29 cellular contexts compared by ENCODE assay signal in the genomic region with DNA sequence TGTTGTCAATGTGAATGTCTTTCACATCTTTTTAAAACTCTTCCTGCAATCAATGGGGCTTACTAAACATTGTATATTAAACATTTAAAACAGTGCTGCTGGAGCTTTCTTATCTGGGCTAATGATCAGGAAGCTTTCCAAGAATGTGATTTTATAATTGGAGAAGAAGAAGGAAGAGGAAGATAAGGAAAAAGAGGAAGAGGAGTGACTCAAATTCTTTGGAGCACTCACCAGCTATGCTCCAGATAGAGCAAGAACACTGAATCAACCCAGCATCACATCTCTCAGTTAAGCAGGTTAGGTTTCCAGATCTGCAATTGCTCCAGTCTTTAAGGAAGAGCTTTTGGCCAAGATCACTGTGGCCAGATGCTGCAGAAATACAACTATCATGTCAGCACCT. TPM values are rescaled to one million over a fixed set of nuclear protein-coding genes. Genes with fewer than 3 reads are reported as not detected.
DNase-seq lines count a peak whose midpoint lies in the region; ATAC-seq, FAIRE-seq and TF ChIP-seq lines count a peak whose summit lies in the region.
"Had no signal": no experiment of that assay in that cellular context is flagged by ENCODE, and none has a peak within 500 bp of the region (broad histone marks: within the 10 kb centered on the region; RNA-seq: fewer than 3 reads in every experiment).

No MANE protein-coding gene starts in this region.

- H3K27ac ChIP-seq in K562 (ENCODE audit: extremely low read depth, low read depth, low read length) (no peak overlapping the region), keratinocyte (ENCODE audit: control insufficient read depth, insufficient read depth, low read length) (no peak overlapping the region)
- H3K27ac ChIP-seq: BLaER1 had no signal

- ATAC-seq in K562 (no peak), GM21786 (IDR thresholded peaks at IDR 0.05; ENCODE audit: unreplicated experiment) (no peak), HG03175 (IDR thresholded peaks at IDR 0.05; ENCODE audit: unreplicated experiment) (no peak)
- ATAC-seq: GM12878 had no signal

- TF ChIP-seq POLR2A in K562 (conservative IDR thresholded peaks at IDR 0.05): no peak

- H3K4me2 ChIP-seq in K562 (ENCODE audit: insufficient read depth, low read length) (no peak overlapping the region), keratinocyte (ENCODE audit: control insufficient read depth, extremely low read depth, insufficient read depth, low read depth, low read length) (no peak overlapping the region)
- H3K4me2 ChIP-seq: BLaER1 had no signal

- H3K4me1 ChIP-seq in K562 (replicated peaks in 1 of 2; ENCODE audit: control insufficient read depth in 2 of 2, insufficient read depth in 2 of 2, low read length in 2 of 2) (no peaks in the 10 kb centered on the region; a peak in 1 of 5 replicates), keratinocyte (ENCODE audit: control insufficient read depth, extremely low read depth, insufficient read depth, low read length) (peaks cover 30% of the 10 kb centered on the region)
- H3K4me1 ChIP-seq: BE2C had no signal

- H3K27me3 ChIP-seq in K562 (ENCODE audit: control insufficient read depth in 2 of 2, insufficient read depth in 2 of 2, low read length in 2 of 2) (no peaks in the 10 kb centered on the region), keratinocyte (ENCODE audit: control insufficient read depth, extremely low read depth, insufficient read depth, low read length) (no peaks in the 10 kb centered on the region)
- H3K27me3 ChIP-seq: BE2C, BLaER1 had no signal

- H3K4me3 ChIP-seq in K562: no peak overlapping the region
- no peak overlapping the region for H3K4me3 ChIP-seq in keratinocyte (ENCODE audit: control insufficient read depth in 2 of 3, extremely low read depth in 1 of 3, insufficient read depth in 2 of 3, low read depth in 1 of 3, low read length in 3 of 3)
- H3K4me3 ChIP-seq: BLaER1, GM12878 had no signal

- H3K9me1 ChIP-seq in K562 (ENCODE audit: control insufficient read depth, insufficient read depth, low read length) (no peaks in the 10 kb centered on the region), keratinocyte (ENCODE audit: control insufficient read depth, extremely low read depth, insufficient read depth, low read length) (no peaks in the 10 kb centered on the region)

- CTCF ChIA-PET in K562 (lab: Yijun Ruan, JAX; ENCODE audit: low intra/inter-chr PET ratio): no interaction called here

- in situ Hi-C loops in K562 (cut with MboI): no loop called here

- no peaks in the 10 kb centered on the region for H3K79me2 ChIP-seq in K562 (ENCODE audit: control insufficient read depth, insufficient read depth, low read length)
- no peaks in the 10 kb centered on the region for H3K79me2 ChIP-seq in keratinocyte (ENCODE audit: control insufficient read depth, insufficient read depth, low read length)

- no peak for TF ChIP-seq RAD21 in K562 (CRISPR knock-in tag; conservative IDR thresholded peaks at IDR 0.05 in 1 of 2, IDR thresholded peaks at IDR 0.05 in 1 of 2)

- no peak for TF ChIP-seq EP300 in K562 (IDR thresholded peaks at IDR 0.05; ENCODE audit: low read length)

- DNase-seq in K562 (ENCODE audit: extremely low read depth in 1 of 4, low spot score in 3 of 4) (no peak), keratinocyte (ENCODE audit: low read depth, low spot score) (no peak)
- DNase-seq: 8988T; ACHN; BE2C; C1 segment of cervical spinal cord; CD4-positive, alpha-beta memory T cell; CD4-positive, CD25-positive, alpha-beta regulatory T cell; CD8-positive, alpha-beta memory T cell; COR-L47; DMS 273 treated with DMSO at 0.1 percent for 48 hours; DMS153; DMS53; DMS79; DND-41; EL; GDM1 had no signal

- FAIRE-seq in K562 (lab: Jason Lieb, UNC) (no peak), keratinocyte (lab: Jason Lieb, UNC) (peak; percentile 62)
- FAIRE-seq: A204.1, GM12878, GM12892, GM18507 had no signal

- POLR2A ChIA-PET in K562 (lab: Yijun Ruan, JAX): interaction anchor here (0.6 kb wide), 1 partner anchor 9 kb away, joined by 3 read pairs; no protein-coding TSS in a partner anchor

- no peaks in the 10 kb centered on the region for H4K20me1 ChIP-seq in K562 (replicated peaks; ENCODE audit: control insufficient read depth, insufficient read depth, low read length)
- H4K20me1 ChIP-seq in keratinocyte (ENCODE audit: control insufficient read depth, extremely low read depth, insufficient read depth, low read length): no peaks in the 10 kb centered on the region
- H4K20me1 ChIP-seq: BLaER1 had no signal

- H2AFZ ChIP-seq in K562 (ENCODE audit: low read depth, low read length): no peak overlapping the region
- no peak overlapping the region for H2AFZ ChIP-seq in keratinocyte (ENCODE audit: control insufficient read depth, low read length)

- H3K9ac ChIP-seq in K562 (ENCODE audit: insufficient read depth in 1 of 2, low read depth in 2 of 2, low read length in 2 of 2) (no peak overlapping the region), keratinocyte (ENCODE audit: control insufficient read depth, extremely low read depth, insufficient read depth, low read length) (no peak overlapping the region)
- H3K9ac ChIP-seq: BLaER1 had no signal

- no TSS peak for BruUV-seq in K562 (replicated peaks; lab: Mats Ljungman, UMichigan)

- intact Hi-C loops in K562 (cut with micrococcal nuclease): no loop called here

- TF ChIP-seq CTCF in K562 (IDR thresholded peaks at IDR 0.05 in 2 of 3, conservative IDR thresholded peaks at IDR 0.05 in 1 of 3; ENCODE audit: insufficient read depth in 2 of 3, low read depth in 1 of 3, low read length in 3 of 3) (no peak), keratinocyte (optimal IDR thresholded peaks at IDR 0.05 in 1 of 3, IDR thresholded peaks at IDR 0.05 in 1 of 3, conservative IDR thresholded peaks at IDR 0.05 in 1 of 3; ENCODE audit: extremely low read depth in 1 of 3, insufficient read depth in 2 of 3, low read length in 3 of 3) (no peak)

- H3K9me3 ChIP-seq in K562 (replicated peaks; ENCODE audit: control insufficient read depth, insufficient read depth, low read depth, low read length) (no peaks in the 10 kb centered on the region), keratinocyte (ENCODE audit: control insufficient read depth, low read depth, low read length) (no peaks in the 10 kb centered on the region)
- H3K9me3 ChIP-seq: BE2C had no signal

- dilution Hi-C loops in keratinocyte (cut with MboI; ENCODE audit: extremely low pct_ligation_motif_present, low sequenced_read_pairs): no loop called here

- H3K36me3 ChIP-seq in K562 (ENCODE audit: control insufficient read depth, insufficient read depth, low read length): no peaks in the 10 kb centered on the region
- H3K36me3 ChIP-seq in keratinocyte (ENCODE audit: control insufficient read depth in 2 of 2, extremely low read depth in 1 of 2, insufficient read depth in 2 of 2, low read length in 2 of 2): no peaks in the 10 kb centered on the region
- H3K36me3 ChIP-seq: BE2C, BLaER1 had no signal

RNA-seq across cellular contexts. Expression of a gene that starts 1.4 kb away (rescaled TPM):
- not detected in 2 replicates for total RNA-seq in K562 (2011; cell fraction: chromatin; rRNA removed; ENCODE audit: low replicate concordance)
- total RNA-seq in K562 (2011; cell fraction: nucleolus; rRNA removed): not detected in 2 replicates
- not detected in 2 replicates for total RNA-seq in K562 (2011; cell fraction: nucleoplasm; rRNA removed)
- total RNA-seq in K562 (2014; rRNA removed) (not detected in 2 replicates), K562 (2014; rRNA removed; fragmentation: Illumina TruSeq; extraction: Trizol) (not detected in 2 replicates), K562 (2015; rRNA removed; fragmentation: Illumina TruSeq; extraction: Trizol) (not detected in 2 replicates), K562 (2021) (not detected in 2 replicates)
- polyA plus RNA-seq in K562 (2011; rRNA removed) (not detected in 2 replicates), K562 (2014; fragmentation: Illumina TruSeq; extraction: Trizol) (not detected in 2 replicates), K562 (2014; fragmentation: Nextera tagmentation; extraction: Ambion mirVana) (not detected), K562 (2014; rRNA removed) (not detected in 2 replicates), keratinocyte (6.7 to 16.2 TPM (median 10.5 TPM) in 3 replicates)
- not detected in 2 replicates for polyA plus RNA-seq in K562 (2011; cell fraction: cytosol; rRNA removed)
- polyA plus RNA-seq in K562 (2011; cell fraction: nucleus; rRNA removed): not detected in 2 replicates
- polyA plus RNA-seq in K562 (2012): not detected in 2 replicates
- not detected in 2 replicates for polyA minus RNA-seq in K562 (2011; rRNA and poly(A)+ RNA removed)
- polyA minus RNA-seq in K562 (2011; cell fraction: cytosol; rRNA and poly(A)+ RNA removed): not detected in 2 replicates
- polyA minus RNA-seq in K562 (2011; cell fraction: nucleus; rRNA and poly(A)+ RNA removed): not detected in 2 replicates
- polyA plus RNA-seq in keratinocyte (2011; ENCODE audit: low read depth): 220 TPM
- polyA plus RNA-seq in keratinocyte (2011; cell fraction: cytosol; rRNA removed): 15.8 and 57.1 TPM in 2 replicates
- 12.0 and 23.4 TPM in 2 replicates for polyA plus RNA-seq in keratinocyte (2011; cell fraction: nucleus; rRNA removed)
- polyA plus RNA-seq in keratinocyte (2012; ENCODE audit: low replicate concordance): 28.1 and 2,548 TPM in 2 replicates
- polyA minus RNA-seq in keratinocyte: 3.4 to 9.1 TPM (median 5.1 TPM) in 3 replicates
- 3.6 TPM for polyA minus RNA-seq in keratinocyte (2011; cell fraction: cytosol; rRNA and poly(A)+ RNA removed)
- 4.3 and 11.0 TPM in 2 replicates for polyA minus RNA-seq in keratinocyte (2011; cell fraction: nucleus; rRNA and poly(A)+ RNA removed)
- total RNA-seq: A673; CD4-positive, alpha-beta memory T cell; CD4-positive, CD25-positive, alpha-beta regulatory T cell; CD8-positive, alpha-beta memory T cell; Daoy; G401; GM12878 had no signal
- polyA plus RNA-seq: AG04450; CD14-positive monocyte; CD4-positive, alpha-beta memory T cell; CD4-positive, CD25-positive, alpha-beta regulatory T cell; CD8-positive, alpha-beta memory T cell; GM12878 had no signal

RNA-seq across cellular contexts. Expression of a gene that starts 17.6 kb away (rescaled TPM):
- not detected in 2 replicates for total RNA-seq in K562 (2011; cell fraction: chromatin; rRNA removed; ENCODE audit: low replicate concordance)
- total RNA-seq in K562 (2011; cell fraction: nucleolus; rRNA removed): not detected in 2 replicates
- not detected in 2 replicates for total RNA-seq in K562 (2011; cell fraction: nucleoplasm; rRNA removed)
- total RNA-seq in K562 (2014; rRNA removed) (0.33 TPM in 1 of 2 replicates, not detected in the other), K562 (2014; rRNA removed; fragmentation: Illumina TruSeq; extraction: Trizol) (0.22 and 0.41 TPM in 2 replicates), K562 (2015; rRNA removed; fragmentation: Illumina TruSeq; extraction: Trizol) (not detected in 2 replicates), K562 (2021) (0.76 TPM in 1 of 2 replicates, not detected in the other)
- polyA plus RNA-seq in K562 (2011; rRNA removed) (not detected in 2 replicates), K562 (2014; fragmentation: Illumina TruSeq; extraction: Trizol) (0.29 and 0.39 TPM in 2 replicates), K562 (2014; fragmentation: Nextera tagmentation; extraction: Ambion mirVana) (1 to 10 TPM; 1.9 to 2.0 TPM), K562 (2014; rRNA removed) (0.35 and 0.41 TPM in 2 replicates), keratinocyte (not detected in 3 replicates)
- not detected in 2 replicates for polyA plus RNA-seq in K562 (2011; cell fraction: cytosol; rRNA removed)
- polyA plus RNA-seq in K562 (2011; cell fraction: nucleus; rRNA removed): not detected in 2 replicates
- polyA plus RNA-seq in K562 (2012): 0.26 and 0.33 TPM in 2 replicates
- polyA minus RNA-seq in K562 (2011; rRNA and poly(A)+ RNA removed): not detected in 2 replicates
- not detected in 2 replicates for polyA minus RNA-seq in K562 (2011; cell fraction: cytosol; rRNA and poly(A)+ RNA removed)
- not detected in 2 replicates for polyA minus RNA-seq in K562 (2011; cell fraction: nucleus; rRNA and poly(A)+ RNA removed)
- polyA plus RNA-seq in keratinocyte (2011; ENCODE audit: low read depth): not detected
- polyA plus RNA-seq in keratinocyte (2011; cell fraction: cytosol; rRNA removed): not detected in 2 replicates
- polyA plus RNA-seq in keratinocyte (2011; cell fraction: nucleus; rRNA removed): not detected in 2 replicates
- polyA plus RNA-seq in keratinocyte (2012; ENCODE audit: low replicate concordance): not detected in 2 replicates
- polyA minus RNA-seq in keratinocyte: not detected in 3 replicates
- not detected for polyA minus RNA-seq in keratinocyte (2011; cell fraction: cytosol; rRNA and poly(A)+ RNA removed)
- polyA minus RNA-seq in keratinocyte (2011; cell fraction: nucleus; rRNA and poly(A)+ RNA removed): not detected in 2 replicates
- total RNA-seq: A673; CD4-positive, alpha-beta memory T cell; CD4-positive, CD25-positive, alpha-beta regulatory T cell; CD8-positive, alpha-beta memory T cell; Daoy; G401; GM12878 had no signal
- polyA plus RNA-seq: AG04450; CD14-positive monocyte; CD4-positive, alpha-beta memory T cell; CD4-positive, CD25-positive, alpha-beta regulatory T cell; CD8-positive, alpha-beta memory T cell had no signal

RNA-seq across cellular contexts. Expression of a gene that starts 24.4 kb away (rescaled TPM):
- total RNA-seq in K562 (2011; cell fraction: chromatin; rRNA removed; ENCODE audit: low replicate concordance): not detected in 2 replicates
- not detected in 2 replicates for total RNA-seq in K562 (2011; cell fraction: nucleolus; rRNA removed)
- not detected in 2 replicates for total RNA-seq in K562 (2011; cell fraction: nucleoplasm; rRNA removed)
- total RNA-seq in K562 (2014; rRNA removed) (not detected in 2 replicates), K562 (2014; rRNA removed; fragmentation: Illumina TruSeq; extraction: Trizol) (not detected in 2 replicates), K562 (2015; rRNA removed; fragmentation: Illumina TruSeq; extraction: Trizol) (not detected in 2 replicates), K562 (2021) (not detected in 2 replicates)
- polyA plus RNA-seq in K562 (2011; rRNA removed) (not detected in 2 replicates), K562 (2014; fragmentation: Illumina TruSeq; extraction: Trizol) (not detected in 2 replicates), K562 (2014; fragmentation: Nextera tagmentation; extraction: Ambion mirVana) (not detected), K562 (2014; rRNA removed) (not detected in 2 replicates), keratinocyte (0.45 to 0.48 TPM in 2 of 3 replicates, not detected in the other)
- polyA plus RNA-seq in K562 (2011; cell fraction: cytosol; rRNA removed): not detected in 2 replicates
- polyA plus RNA-seq in K562 (2011; cell fraction: nucleus; rRNA removed): not detected in 2 replicates
- polyA plus RNA-seq in K562 (2012): not detected in 2 replicates
- polyA minus RNA-seq in K562 (2011; rRNA and poly(A)+ RNA removed): not detected in 2 replicates
- polyA minus RNA-seq in K562 (2011; cell fraction: cytosol; rRNA and poly(A)+ RNA removed): not detected in 2 replicates
- not detected in 2 replicates for polyA minus RNA-seq in K562 (2011; cell fraction: nucleus; rRNA and poly(A)+ RNA removed)
- 18.4 TPM for polyA plus RNA-seq in keratinocyte (2011; ENCODE audit: low read depth)
- 0.50 TPM in 1 of 2 replicates, not detected in the other for polyA plus RNA-seq in keratinocyte (2011; cell fraction: cytosol; rRNA removed)
- polyA plus RNA-seq in keratinocyte (2011; cell fraction: nucleus; rRNA removed): 0.42 TPM in 1 of 2 replicates, not detected in the other
- 0.65 and 152 TPM in 2 replicates for polyA plus RNA-seq in keratinocyte (2012; ENCODE audit: low replicate concordance)
- polyA minus RNA-seq in keratinocyte: 0.73 TPM in 1 of 3 replicates, not detected in the others
- not detected for polyA minus RNA-seq in keratinocyte (2011; cell fraction: cytosol; rRNA and poly(A)+ RNA removed)
- polyA minus RNA-seq in keratinocyte (2011; cell fraction: nucleus; rRNA and poly(A)+ RNA removed): not detected in 2 replicates
- total RNA-seq: A673; CD4-positive, alpha-beta memory T cell; CD4-positive, CD25-positive, alpha-beta regulatory T cell; CD8-positive, alpha-beta memory T cell; Daoy; G401; GM12878 had no signal
- polyA plus RNA-seq: AG04450; CD14-positive monocyte; CD4-positive, alpha-beta memory T cell; CD4-positive, CD25-positive, alpha-beta regulatory T cell; CD8-positive, alpha-beta memory T cell; GM12878 had no signal

RNA-seq across cellular contexts. Expression of a gene that starts 38.5 kb away (rescaled TPM):
- not detected in 2 replicates for total RNA-seq in K562 (2011; cell fraction: chromatin; rRNA removed; ENCODE audit: low replicate concordance)
- not detected in 2 replicates for total RNA-seq in K562 (2011; cell fraction: nucleolus; rRNA removed)
- total RNA-seq in K562 (2011; cell fraction: nucleoplasm; rRNA removed): not detected in 2 replicates
- total RNA-seq in K562 (2014; rRNA removed) (not detected in 2 replicates), K562 (2014; rRNA removed; fragmentation: Illumina TruSeq; extraction: Trizol) (not detected in 2 replicates), K562 (2015; rRNA removed; fragmentation: Illumina TruSeq; extraction: Trizol) (not detected in 2 replicates), K562 (2021) (not detected in 2 replicates)
- polyA plus RNA-seq in K562 (2011; rRNA removed) (not detected in 2 replicates), K562 (2014; fragmentation: Illumina TruSeq; extraction: Trizol) (not detected in 2 replicates), K562 (2014; fragmentation: Nextera tagmentation; extraction: Ambion mirVana) (under 1 TPM in 1 of 2 experiments, not detected in 1; 0.17 TPM), K562 (2014; rRNA removed) (not detected in 2 replicates), keratinocyte (4.7 to 21.5 TPM (median 5.5 TPM) in 3 replicates)
- polyA plus RNA-seq in K562 (2011; cell fraction: cytosol; rRNA removed): not detected in 2 replicates
- polyA plus RNA-seq in K562 (2011; cell fraction: nucleus; rRNA removed): not detected in 2 replicates
- 0.27 and 0.47 TPM in 2 replicates for polyA plus RNA-seq in K562 (2012)
- polyA minus RNA-seq in K562 (2011; rRNA and poly(A)+ RNA removed): not detected in 2 replicates
- polyA minus RNA-seq in K562 (2011; cell fraction: cytosol; rRNA and poly(A)+ RNA removed): not detected in 2 replicates
- not detected in 2 replicates for polyA minus RNA-seq in K562 (2011; cell fraction: nucleus; rRNA and poly(A)+ RNA removed)
- 10.1 TPM for polyA plus RNA-seq in keratinocyte (2011; ENCODE audit: low read depth)
- polyA plus RNA-seq in keratinocyte (2011; cell fraction: cytosol; rRNA removed): 12.4 and 22.7 TPM in 2 replicates
- 4.5 and 7.2 TPM in 2 replicates for polyA plus RNA-seq in keratinocyte (2011; cell fraction: nucleus; rRNA removed)
- 9.8 and 109 TPM in 2 replicates for polyA plus RNA-seq in keratinocyte (2012; ENCODE audit: low replicate concordance)
- polyA minus RNA-seq in keratinocyte: 2.4 to 25.5 TPM (median 6.2 TPM) in 3 replicates
- 3.5 TPM for polyA minus RNA-seq in keratinocyte (2011; cell fraction: cytosol; rRNA and poly(A)+ RNA removed)
- 2.0 and 2.7 TPM in 2 replicates for polyA minus RNA-seq in keratinocyte (2011; cell fraction: nucleus; rRNA and poly(A)+ RNA removed)
- total RNA-seq: A673; CD4-positive, alpha-beta memory T cell; CD4-positive, CD25-positive, alpha-beta regulatory T cell; CD8-positive, alpha-beta memory T cell; Daoy; G401; GM12878 had no signal
- polyA plus RNA-seq: AG04450; CD14-positive monocyte; CD4-positive, alpha-beta memory T cell; CD4-positive, CD25-positive, alpha-beta regulatory T cell; CD8-positive, alpha-beta memory T cell; GM12878 had no signal

RNA-seq across cellular contexts. Expression of a gene that starts 54.8 kb away (rescaled TPM):
- not detected in 2 replicates for total RNA-seq in K562 (2011; cell fraction: chromatin; rRNA removed; ENCODE audit: low replicate concordance)
- total RNA-seq in K562 (2011; cell fraction: nucleolus; rRNA removed): 0.83 and 1.4 TPM in 2 replicates
- total RNA-seq in K562 (2011; cell fraction: nucleoplasm; rRNA removed): 2.1 TPM in 1 of 2 replicates, not detected in the other
- total RNA-seq in K562 (2014; rRNA removed): 0.91 and 3.1 TPM in 2 replicates
- 1.7 and 1.9 TPM in 2 replicates for total RNA-seq in K562 (2014; rRNA removed; fragmentation: Illumina TruSeq; extraction: Trizol)
- total RNA-seq in K562 (2015; rRNA removed; fragmentation: Illumina TruSeq; extraction: Trizol): 1.1 and 1.2 TPM in 2 replicates
- 2.7 and 3.9 TPM in 2 replicates for total RNA-seq in K562 (2021)
- 0.41 TPM in 1 of 2 replicates, not detected in the other for polyA plus RNA-seq in K562 (2011; rRNA removed)
- 0.27 and 1.3 TPM in 2 replicates for polyA plus RNA-seq in K562 (2011; cell fraction: cytosol; rRNA removed)
- 0.23 TPM in 1 of 2 replicates, not detected in the other for polyA plus RNA-seq in K562 (2011; cell fraction: nucleus; rRNA removed)
- polyA plus RNA-seq in K562 (2012): 11.1 and 339 TPM in 2 replicates
- polyA plus RNA-seq in K562 (2014; fragmentation: Illumina TruSeq; extraction: Trizol): 4.1 and 4.9 TPM in 2 replicates
- 1 to 10 TPM; 4.1 to 5.1 TPM for polyA plus RNA-seq in K562 (2014; fragmentation: Nextera tagmentation; extraction: Ambion mirVana)
- polyA plus RNA-seq in K562 (2014; rRNA removed): 2.6 and 4.0 TPM in 2 replicates
- polyA minus RNA-seq in K562 (2011; rRNA and poly(A)+ RNA removed): 0.60 and 0.87 TPM in 2 replicates
- polyA minus RNA-seq in K562 (2011; cell fraction: cytosol; rRNA and poly(A)+ RNA removed): not detected in 2 replicates
- 0.40 TPM in 1 of 2 replicates, not detected in the other for polyA minus RNA-seq in K562 (2011; cell fraction: nucleus; rRNA and poly(A)+ RNA removed)
- polyA plus RNA-seq in keratinocyte: 6.6 to 29.4 TPM (median 13.4 TPM) in 3 replicates
- 108 TPM for polyA plus RNA-seq in keratinocyte (2011; ENCODE audit: low read depth)
- 28.4 and 78.1 TPM in 2 replicates for polyA plus RNA-seq in keratinocyte (2011; cell fraction: cytosol; rRNA removed)
- 9.2 and 21.7 TPM in 2 replicates for polyA plus RNA-seq in keratinocyte (2011; cell fraction: nucleus; rRNA removed)
- polyA plus RNA-seq in keratinocyte (2012; ENCODE audit: low replicate concordance): 41.8 and 1,822 TPM in 2 replicates
- 12.6 to 23.0 TPM (median 13.5 TPM) in 3 replicates for polyA minus RNA-seq in keratinocyte
- 5.9 TPM for polyA minus RNA-seq in keratinocyte (2011; cell fraction: cytosol; rRNA and poly(A)+ RNA removed)
- polyA minus RNA-seq in keratinocyte (2011; cell fraction: nucleus; rRNA and poly(A)+ RNA removed): 4.9 and 10.1 TPM in 2 replicates
- total RNA-seq: CD4-positive, alpha-beta memory T cell; CD4-positive, CD25-positive, alpha-beta regulatory T cell; CD8-positive, alpha-beta memory T cell; Daoy; G401; GM12878 had no signal
- polyA plus RNA-seq: AG04450; CD14-positive monocyte; CD4-positive, alpha-beta memory T cell; CD4-positive, CD25-positive, alpha-beta regulatory T cell; CD8-positive, alpha-beta memory T cell had no signal

Comparison
In these comparisons a context has a peak if more than half of its experiments do, and no peak if none do; other contexts are left out.
1. RNA of a gene that starts 1.4 kb away (polyA plus RNA-seq): 6.7 to 2,548 TPM in keratinocyte; not detected in K562; every median in the first group is over 4 times any median in the second.